7 cellular contexts compared by ENCODE assay signal in the genomic region with DNA sequence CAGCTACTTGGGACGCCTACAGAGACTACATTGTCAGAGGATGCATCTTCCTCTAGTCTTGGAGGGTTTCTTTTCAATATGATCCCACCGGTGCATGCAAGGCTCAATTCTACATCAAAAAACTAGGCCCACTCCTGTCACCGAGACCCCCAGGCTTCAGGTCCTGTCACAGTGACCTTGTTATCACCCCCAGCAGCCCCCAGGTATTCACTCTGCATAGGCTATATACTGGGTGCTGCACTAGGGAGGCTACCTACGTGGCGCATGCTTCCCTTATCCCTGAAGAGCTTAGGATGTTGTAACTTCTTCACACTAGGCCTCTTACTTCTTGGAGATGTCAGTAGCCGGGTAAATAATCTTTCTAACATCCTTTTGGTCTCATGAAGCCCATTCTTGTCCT. TPM values are rescaled to one million over a fixed set of nuclear protein-coding genes. Genes with fewer than 3 reads are reported as not detected.
A peak's percentile ranks its signal among the peaks of the same experiment; 100 is the strongest.
DNase-seq lines count a peak whose midpoint lies in the region; ATAC-seq and TF ChIP-seq lines count a peak whose summit lies in the region.
"Not testable (repeated sequence)": the region's sequence is repeated elsewhere in the genome, so short reads cannot be mapped to it uniquely, and the experiment has no call there.

No MANE protein-coding gene starts in this region.

- not testable (repeated sequence) for DNase-seq in CD4-positive, alpha-beta memory T cell; T-cell; activated CD4-positive, alpha-beta memory T cell treated with anti-CD3 and anti-CD28 coated beads, Interleukin-2, amount 10 ng/mL, durations not matched to agents 7 days and 5 days; activated naive CD4-positive, alpha-beta T cell treated with anti-CD3 and anti-CD28 coated beads for 36 hours
- peak; percentile 10 for DNase-seq in Right ventricle myocardium superior
- DNase-seq in naive thymus-derived CD4-positive, alpha-beta T cell, result peak in 1 of 9 donors; percentile 7

- not testable (repeated sequence) for H3K4me1 ChIP-seq in CD4-positive, alpha-beta memory T cell (ENCODE audit: insufficient read depth, low read length); naive thymus-derived CD4-positive, alpha-beta T cell (ENCODE audit: control insufficient read depth in 2 of 2, insufficient read depth in 2 of 2, low read length in 2 of 2); parathyroid adenoma

- peaks cover 4 to 19% (median 9%) of the 10 kb centered on the region in 4 donors for H3K4me1 Mint-ChIP-seq in CD4-positive, alpha-beta memory T cell
- not testable (repeated sequence) for H3K4me1 Mint-ChIP-seq in T-cell; activated naive CD4-positive, alpha-beta T cell treated with anti-CD3 and anti-CD28 coated beads for 36 hours (ENCODE audit: low read depth)
- peaks cover 10% of the 10 kb centered on the region for H3K4me1 Mint-ChIP-seq in activated CD4-positive, alpha-beta memory T cell treated with anti-CD3 and anti-CD28 coated beads, Interleukin-2, amount 10 ng/mL, durations not matched to agents 7 days and 5 days
- peaks cover 0 to 13% (median 5%) of the 10 kb centered on the region in 7 donors for H3K4me1 Mint-ChIP-seq in naive thymus-derived CD4-positive, alpha-beta T cell

- not testable (repeated sequence) for ATAC-seq in T-cell (replicated peaks in 1 of 4); Right ventricle myocardium superior (ENCODE audit: poor library complexity); naive thymus-derived CD4-positive, alpha-beta T cell

- intact Hi-C loops in CD4-positive, alpha-beta memory T cell (cut with micrococcal nuclease); Right ventricle myocardium superior (cut with DNase I); naive thymus-derived CD4-positive, alpha-beta T cell (cut with micrococcal nuclease): not testable (repeated sequence)
- intact Hi-C loops in activated naive CD4-positive, alpha-beta T cell treated with anti-CD3 and anti-CD28 coated beads for 36 hours (cut with micrococcal nuclease), result loop anchor here (10.0 kb wide), 1 partner anchor 750 kb away; a partner anchor contains a TSS

- not testable (repeated sequence) for H3K27me3 Mint-ChIP-seq in CD4-positive, alpha-beta memory T cell; T-cell; activated naive CD4-positive, alpha-beta T cell treated with anti-CD3 and anti-CD28 coated beads for 36 hours (ENCODE audit: low read depth)
- peaks cover 12% of the 10 kb centered on the region for H3K27me3 Mint-ChIP-seq in activated CD4-positive, alpha-beta memory T cell treated with anti-CD3 and anti-CD28 coated beads, Interleukin-2, amount 10 ng/mL, durations not matched to agents 7 days and 5 days
- H3K27me3 Mint-ChIP-seq in naive thymus-derived CD4-positive, alpha-beta T cell, result peaks cover 0 to 21% (median 0%) of the 10 kb centered on the region in 5 donors

- not testable (repeated sequence) for TF ChIP-seq CTCF in parathyroid adenoma (IDR thresholded peaks at IDR 0.05)

- peak overlapping the region; percentile 11 for H2AFZ ChIP-seq in parathyroid adenoma

- H3K4me3 Mint-ChIP-seq in CD4-positive, alpha-beta memory T cell, result peak overlapping the region in 6 of 8 donors; percentile 15 to 64 (median 32)
- peak overlapping the region in 2 of 3 donors; percentile 17 to 24 for H3K4me3 Mint-ChIP-seq in T-cell
- peak overlapping the region; percentile 30 for H3K4me3 Mint-ChIP-seq in activated CD4-positive, alpha-beta memory T cell treated with anti-CD3 and anti-CD28 coated beads, Interleukin-2, amount 10 ng/mL, durations not matched to agents 7 days and 5 days
- H3K4me3 Mint-ChIP-seq in activated naive CD4-positive, alpha-beta T cell treated with anti-CD3 and anti-CD28 coated beads for 36 hours, result peak overlapping the region; percentile 38
- peak overlapping the region in 8 of 10 donors; percentile 17 to 51 (median 36) for H3K4me3 Mint-ChIP-seq in naive thymus-derived CD4-positive, alpha-beta T cell

- peak overlapping the region in 1 of 7 donors; percentile 68 for H3K27ac Mint-ChIP-seq in CD4-positive, alpha-beta memory T cell
- not testable (repeated sequence) for H3K27ac Mint-ChIP-seq in T-cell; activated CD4-positive, alpha-beta memory T cell treated with anti-CD3 and anti-CD28 coated beads, Interleukin-2, amount 10 ng/mL, durations not matched to agents 7 days and 5 days; activated naive CD4-positive, alpha-beta T cell treated with anti-CD3 and anti-CD28 coated beads for 36 hours
- H3K27ac Mint-ChIP-seq in naive thymus-derived CD4-positive, alpha-beta T cell, result peak overlapping the region in 2 of 9 donors; percentile 41 to 79

- H3K36me3 ChIP-seq in CD4-positive, alpha-beta memory T cell (ENCODE audit: insufficient read depth, low read length); naive thymus-derived CD4-positive, alpha-beta T cell (ENCODE audit: control insufficient read depth in 2 of 3, insufficient read depth in 3 of 3, low read length in 3 of 3); parathyroid adenoma (ENCODE audit: control insufficient read depth, insufficient read depth, low read length): not testable (repeated sequence)

- not testable (repeated sequence) for H3K9me3 Mint-ChIP-seq in CD4-positive, alpha-beta memory T cell; T-cell; activated CD4-positive, alpha-beta memory T cell treated with anti-CD3 and anti-CD28 coated beads, Interleukin-2, amount 10 ng/mL, durations not matched to agents 7 days and 5 days; activated naive CD4-positive, alpha-beta T cell treated with anti-CD3 and anti-CD28 coated beads for 36 hours; naive thymus-derived CD4-positive, alpha-beta T cell

- H3K36me3 Mint-ChIP-seq in CD4-positive, alpha-beta memory T cell; T-cell; activated CD4-positive, alpha-beta memory T cell treated with anti-CD3 and anti-CD28 coated beads, Interleukin-2, amount 10 ng/mL, durations not matched to agents 7 days and 5 days (ENCODE audit: low read depth); activated naive CD4-positive, alpha-beta T cell treated with anti-CD3 and anti-CD28 coated beads for 36 hours (ENCODE audit: low read depth); naive thymus-derived CD4-positive, alpha-beta T cell: not testable (repeated sequence)

- CTCF ChIA-PET in CD4-positive, alpha-beta memory T cell (lab: Charles Lee; ENCODE audit: partially characterized antibody); T-cell (lab: Charles Lee); activated CD4-positive, alpha-beta memory T cell treated with anti-CD3 and anti-CD28 coated beads, Interleukin-2, amount 10 ng/mL, durations not matched to agents 7 days and 5 days (lab: Charles Lee); activated naive CD4-positive, alpha-beta T cell treated with anti-CD3 and anti-CD28 coated beads for 36 hours (lab: Charles Lee); naive thymus-derived CD4-positive, alpha-beta T cell (lab: Charles Lee): not testable (repeated sequence)

- not testable (repeated sequence) for H3K9me3 ChIP-seq in CD4-positive, alpha-beta memory T cell (ENCODE audit: control insufficient read depth in 1 of 2, low read length in 2 of 2); naive thymus-derived CD4-positive, alpha-beta T cell (ENCODE audit: control insufficient read depth in 2 of 3, low read length in 3 of 3); parathyroid adenoma (ENCODE audit: control insufficient read depth, low read length)

- H3K9ac ChIP-seq in parathyroid adenoma, result not testable (repeated sequence)

- not testable (repeated sequence) for H3K27ac ChIP-seq in CD4-positive, alpha-beta memory T cell (ENCODE audit: low read depth, low read length); naive thymus-derived CD4-positive, alpha-beta T cell (ENCODE audit: low read depth, low read length); parathyroid adenoma

- H3K4me3 ChIP-seq in CD4-positive, alpha-beta memory T cell (ENCODE audit: low read length in 2 of 2); naive thymus-derived CD4-positive, alpha-beta T cell (ENCODE audit: low read length); parathyroid adenoma (ENCODE audit: low read depth, low read length): not testable (repeated sequence)

- H3K27me3 ChIP-seq in CD4-positive, alpha-beta memory T cell (ENCODE audit: insufficient read depth, low read length); naive thymus-derived CD4-positive, alpha-beta T cell (ENCODE audit: control insufficient read depth in 2 of 2, insufficient read depth in 2 of 2, low read length in 2 of 2); parathyroid adenoma (ENCODE audit: control insufficient read depth, insufficient read depth, low read length): not testable (repeated sequence)

- not testable (repeated sequence) for H3K79me2 ChIP-seq in parathyroid adenoma

- POLR2A ChIA-PET in CD4-positive, alpha-beta memory T cell (lab: Charles Lee; ENCODE audit: partially characterized antibody); T-cell (lab: Charles Lee); activated CD4-positive, alpha-beta memory T cell treated with anti-CD3 and anti-CD28 coated beads, Interleukin-2, amount 10 ng/mL, durations not matched to agents 7 days and 5 days (lab: Charles Lee); naive thymus-derived CD4-positive, alpha-beta T cell (lab: Charles Lee): not testable (repeated sequence)

- not testable (repeated sequence) for H3K4me2 ChIP-seq in parathyroid adenoma (ENCODE audit: low read length)

RNA-seq across cellular contexts. Expression of a gene that starts 31.1 kb away (rescaled TPM):
- total RNA-seq in CD4-positive, alpha-beta memory T cell, result 10 to 100 TPM; 11.3 to 12.3 TPM
- 1 to 10 TPM in 1 of 2 donors, not detected in 1; 1.0 TPM for polyA plus RNA-seq in CD4-positive, alpha-beta memory T cell
- total RNA-seq in T-cell (10 to 100 TPM in 1 of 5 donors, 1 to 10 TPM in 4; 7.3 to 13.1 (median 8.8) TPM), Right ventricle myocardium superior (1.3 TPM)
- 1 to 10 TPM; 5.6 to 6.2 TPM for total RNA-seq in activated CD4-positive, alpha-beta memory T cell treated with anti-CD3 and anti-CD28 coated beads, Interleukin-2, amount 10 ng/mL, durations not matched to agents 7 days and 5 days
- 1 to 10 TPM; 6.7 to 7.9 TPM for total RNA-seq in activated naive CD4-positive, alpha-beta T cell treated with anti-CD3 and anti-CD28 coated beads for 36 hours
- 10 to 100 TPM in 4 of 5 experiments, 1 to 10 TPM in 1; 9.7 to 20.4 (median 15.6) TPM for total RNA-seq in naive thymus-derived CD4-positive, alpha-beta T cell
- polyA plus RNA-seq in naive thymus-derived CD4-positive, alpha-beta T cell, result under 1 TPM; 0.19 to 0.91 TPM
